34 cellular contexts compared by ENCODE assay signal in the genomic region with DNA sequence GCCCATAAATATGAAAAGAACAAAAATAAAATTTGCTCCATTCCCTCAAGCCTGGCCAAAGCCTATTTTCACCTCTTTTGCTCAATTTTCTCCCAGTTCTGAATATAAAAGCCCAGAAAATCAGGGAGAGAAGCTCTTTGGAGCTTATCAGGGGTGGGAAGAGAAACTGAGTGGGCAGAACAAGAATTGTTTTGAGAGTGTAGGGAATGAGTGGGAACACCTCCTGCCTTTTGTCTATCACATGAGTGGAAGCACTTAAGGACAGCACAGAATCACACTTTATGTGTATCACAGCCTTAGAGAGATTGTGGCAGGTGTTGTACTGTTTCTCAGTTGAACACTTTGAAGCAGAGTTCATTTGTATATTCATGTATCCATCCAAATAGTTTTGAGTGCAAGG.
"Had no signal": no experiment of that assay in that cellular context is flagged by ENCODE, and none has a peak within 500 bp of the region (broad histone marks: within the 10 kb centered on the region; RNA-seq: fewer than 3 reads in every experiment).

No MANE protein-coding gene starts in this region.

- H3K4me1 Mint-ChIP-seq: activated B cell treated with CpG ODN at 0.5 μM for 24 hours; activated CD4-positive, alpha-beta T cell treated with anti-CD3 and anti-CD28 coated beads, Interleukin-2, amount 10 ng/mL, durations not matched to agents 24 days and 14 days; activated naive CD4-positive, alpha-beta T cell treated with anti-CD3 and anti-CD28 coated beads, Interleukin-2, amount 10 ng/mL, durations not matched to agents 7 days and 5 days; activated naive CD8-positive, alpha-beta T cell treated with anti-CD3 and anti-CD28 coated beads, Interleukin-2, amount 10 ng/mL, durations not matched to agents 7 days and 5 days; central memory CD8-positive, alpha-beta T cell had no signal

- H3K27ac Mint-ChIP-seq: activated B cell treated with CpG ODN at 0.5 μM for 24 hours; activated CD4-positive, alpha-beta memory T cell treated with anti-CD3 and anti-CD28 coated beads for 36 hours; activated CD4-positive, alpha-beta T cell treated with anti-CD3 and anti-CD28 coated beads, Interleukin-2, amount 10 ng/mL, durations not matched to agents 24 days and 14 days; activated CD8-positive, alpha-beta T cell treated with anti-CD3 and anti-CD28 coated beads for 36 hours; activated naive CD4-positive, alpha-beta T cell treated with anti-CD3 and anti-CD28 coated beads, Interleukin-2, amount 10 ng/mL, durations not matched to agents 7 days and 5 days; activated naive CD4-positive, alpha-beta T cell treated with anti-CD3 and anti-CD28 coated beads, Interleukin-2, amount 50 U/mL, for 24 hours; activated naive CD8-positive, alpha-beta T cell; activated naive CD8-positive, alpha-beta T cell treated with anti-CD3 and anti-CD28 coated beads, Interleukin-2, amount 10 ng/mL, durations not matched to agents 7 days and 5 days; activated naive CD8-positive, alpha-beta T cell treated with anti-CD3 and anti-CD28 coated beads, Interleukin-2, amount 50 U/mL, for 24 hours; activated T-cell treated with anti-CD3 and anti-CD28 coated beads, Interleukin-2, amount 50 U/mL, for 72 hours; activated T-helper 2 cell treated with anti-CD3 and anti-CD28 coated beads, Interferon-gamma antibody, Interleukin-2, Interleukin-4, amounts not matched to agents 10 μg/mL and 5 μg/mL and 100 μg/mL, durations not matched to agents 14 hours and 24 hours and 36 hours; T-helper 1 cell treated with Interleukin-12 subunit alpha and Interleukin-12 subunit beta and Interleukin-4 antibody, amounts not matched to agents 30 μg/mL and 1 μg/mL, for 36 hours; T-helper 2 cell treated with Interferon-gamma antibody and Interleukin-4, amounts not matched to agents 5 μg/mL and 100 μg/mL, for 36 hours had no signal

- H3K4me3 Mint-ChIP-seq: activated B cell treated with CpG ODN at 0.5 μM for 24 hours; activated CD4-positive, alpha-beta memory T cell treated with anti-CD3 and anti-CD28 coated beads for 36 hours; activated CD4-positive, alpha-beta T cell treated with anti-CD3 and anti-CD28 coated beads, Interleukin-2, amount 10 ng/mL, durations not matched to agents 24 days and 14 days; activated CD8-positive, alpha-beta T cell treated with anti-CD3 and anti-CD28 coated beads for 36 hours; activated naive CD4-positive, alpha-beta T cell treated with anti-CD3 and anti-CD28 coated beads, Interleukin-2, amount 10 ng/mL, durations not matched to agents 7 days and 5 days; activated naive CD4-positive, alpha-beta T cell treated with anti-CD3 and anti-CD28 coated beads, Interleukin-2, amount 50 U/mL, for 24 hours; activated naive CD8-positive, alpha-beta T cell; activated naive CD8-positive, alpha-beta T cell treated with anti-CD3 and anti-CD28 coated beads, Interleukin-2, amount 10 ng/mL, durations not matched to agents 7 days and 5 days; activated naive CD8-positive, alpha-beta T cell treated with anti-CD3 and anti-CD28 coated beads, Interleukin-2, amount 50 U/mL, for 24 hours; activated T-cell treated with anti-CD3 and anti-CD28 coated beads, Interleukin-2, amount 50 U/mL, for 4 hours; activated T-cell treated with anti-CD3 and anti-CD28 coated beads, Interleukin-2, amount 50 U/mL, for 72 hours; brain; central memory CD8-positive, alpha-beta T cell; T-helper 1 cell treated with Interleukin-12 subunit alpha and Interleukin-12 subunit beta and Interleukin-4 antibody, amounts not matched to agents 30 μg/mL and 1 μg/mL, for 36 hours; T-helper 2 cell treated with Interferon-gamma antibody and Interleukin-4, amounts not matched to agents 5 μg/mL and 100 μg/mL, for 36 hours had no signal

- H3K27me3 ChIP-seq: ascending aorta had no signal

- H3K27ac ChIP-seq: ascending aorta, cardiac muscle cell, VCaP had no signal

- H3K4me1 ChIP-seq: ascending aorta had no signal

- H3K9me3 ChIP-seq: ascending aorta had no signal

- H3K9me3 Mint-ChIP-seq: central memory CD8-positive, alpha-beta T cell had no signal

- ATAC-seq: activated CD8-positive, alpha-beta T cell treated with anti-CD3 and anti-CD28 coated beads for 36 hours; activated naive CD8-positive, alpha-beta T cell treated with anti-CD3 and anti-CD28 coated beads, Interleukin-2, amount 50 U/mL, for 24 hours; activated T-cell treated with anti-CD3 and anti-CD28 coated beads, Interleukin-2, amount 50 U/mL, for 4 hours; activated T-cell treated with anti-CD3 and anti-CD28 coated beads, Interleukin-2, amount 50 U/mL, for 72 hours had no signal

- H3K27me3 Mint-ChIP-seq: activated B cell treated with CpG ODN at 0.5 μM for 24 hours; central memory CD8-positive, alpha-beta T cell had no signal

- H3K4me3 ChIP-seq: ascending aorta, cardiac muscle cell had no signal

- H3K36me3 Mint-ChIP-seq: activated CD4-positive, alpha-beta memory T cell treated with anti-CD3 and anti-CD28 coated beads for 36 hours; activated naive CD4-positive, alpha-beta T cell treated with anti-CD3 and anti-CD28 coated beads, Interleukin-2, amount 10 ng/mL, durations not matched to agents 7 days and 5 days; activated naive CD4-positive, alpha-beta T cell treated with anti-CD3 and anti-CD28 coated beads, Interleukin-2, amount 50 U/mL, for 24 hours; activated naive CD8-positive, alpha-beta T cell; activated naive CD8-positive, alpha-beta T cell treated with anti-CD3 and anti-CD28 coated beads, Interleukin-2, amount 10 ng/mL, durations not matched to agents 7 days and 5 days; brain had no signal

- H3K36me3 ChIP-seq: ascending aorta, cardiac muscle cell had no signal

- DNase-seq: activated B cell treated with CpG ODN at 0.5 μM for 24 hours; activated CD4-positive, alpha-beta memory T cell treated with anti-CD3 and anti-CD28 coated beads for 36 hours; activated CD4-positive, alpha-beta T cell treated with anti-CD3 and anti-CD28 coated beads for 4 hours; activated CD4-positive, alpha-beta T cell treated with anti-CD3 and anti-CD28 coated beads, Interleukin-2, amount 10 ng/mL, durations not matched to agents 24 days and 14 days; activated CD4-positive, alpha-beta T cell treated with anti-CD3 and anti-CD28 coated beads, Interleukin-2, amount 50 U/mL, for 1 hour; activated CD4-positive, alpha-beta T cell treated with anti-CD3 and anti-CD28 coated beads, Interleukin-2, amount 50 U/mL, for 4 hours; activated CD4-positive, CD25-positive, alpha-beta regulatory T cell treated with anti-CD3 and anti-CD28 coated beads, Interleukin-2, amount 50 U/mL, for 72 hours; activated CD8-positive, alpha-beta memory T cell treated with anti-CD3 and anti-CD28 coated beads, Interleukin-2, amount 50 U/mL, for 4 hours; activated CD8-positive, alpha-beta T cell treated with anti-CD3 and anti-CD28 coated beads for 36 hours; activated effector memory CD4-positive, alpha-beta T cell treated with Interleukin-2 at 50 U/mL for 16 hours; activated gamma-delta T cell; activated naive CD4-positive, alpha-beta T cell treated with anti-CD3 and anti-CD28 coated beads, Interleukin-2, amount 10 ng/mL, durations not matched to agents 7 days and 5 days; activated naive CD4-positive, alpha-beta T cell treated with Interleukin-2 at 50 U/mL for 16 hours; activated naive CD8-positive, alpha-beta T cell treated with anti-CD3 and anti-CD28 coated beads, Interleukin-2, amount 10 ng/mL, durations not matched to agents 7 days and 5 days; activated naive CD8-positive, alpha-beta T cell treated with anti-CD3 and anti-CD28 coated beads, Interleukin-2, amount 50 U/mL, for 24 hours; activated T-cell treated with anti-CD3 and anti-CD28 coated beads for 4 hours; activated T-cell treated with anti-CD3 and anti-CD28 coated beads, Interleukin-2, amount 50 U/mL, for 1 hour; activated T-cell treated with anti-CD3 and anti-CD28 coated beads, Interleukin-2, amount 50 U/mL, for 4 hours; activated T-cell treated with anti-CD3 and anti-CD28 coated beads, Interleukin-2, amount 50 U/mL, for 72 hours; amygdala; anterior cingulate cortex; cerebellar nuclear complex; T-helper 2 cell; T-helper 9 cell had no signal
